ENCODE assay signal across 13 cellular contexts in genomic region chr1:232579461-232579860, GRCh38. TPM values are rescaled to one million over a fixed set of nuclear protein-coding genes. Genes with fewer than 3 reads are reported as not detected.
DNase-seq lines count a peak whose midpoint lies in the region; ATAC-seq and TF ChIP-seq lines count a peak whose summit lies in the region.
"Had no signal": no experiment of that assay in that cellular context is flagged by ENCODE, and none has a peak within 500 bp of the region (broad histone marks: within the 10 kb centered on the region; RNA-seq: fewer than 3 reads in every experiment).

No MANE protein-coding gene starts in this region.

- no peaks in the 10 kb centered on the region for H3K4me1 ChIP-seq in ACC112 (ENCODE audit: control insufficient read depth, insufficient read depth, low read length, unreplicated experiment)
- peaks cover 21 to 27% of the 10 kb centered on the region in 2 donors for H3K4me1 ChIP-seq in naive thymus-derived CD4-positive, alpha-beta T cell (ENCODE audit: control insufficient read depth in 2 of 2, insufficient read depth in 2 of 2, low read length in 2 of 2)

- no peaks in the 10 kb centered on the region for H3K36me3 Mint-ChIP-seq in CD4-positive, alpha-beta T cell (ENCODE audit: low read depth)
- no peaks in the 10 kb centered on the region for H3K36me3 Mint-ChIP-seq in activated CD4-positive, alpha-beta memory T cell treated with anti-CD3 and anti-CD28 coated beads for 36 hours
- H3K36me3 Mint-ChIP-seq in naive thymus-derived CD4-positive, alpha-beta T cell, result peaks cover 0 to 23% (median 0%) of the 10 kb centered on the region in 5 donors

- H2AFZ ChIP-seq in ACC112 (ENCODE audit: low read length, unreplicated experiment), result peak overlapping the region; percentile 3

- no peak overlapping the region for H3K27ac ChIP-seq in ACC112 (ENCODE audit: low read depth, low read length)
- H3K27ac ChIP-seq in CD4-positive, alpha-beta T cell (ENCODE audit: low read depth, low read length), result no peak overlapping the region
- H3K27ac ChIP-seq in naive thymus-derived CD4-positive, alpha-beta T cell (ENCODE audit: low read depth, low read length), result no peak overlapping the region

- CTCF ChIA-PET in CD4-positive, alpha-beta T cell (lab: Charles Lee), result interaction anchor here (1.6 kb wide), 1 partner anchor 10 kb away, joined by 4 read pairs; no protein-coding TSS in a partner anchor
- CTCF ChIA-PET in activated CD4-positive, alpha-beta memory T cell treated with anti-CD3 and anti-CD28 coated beads for 36 hours (lab: Charles Lee), result interaction anchor here (0.8 kb wide), 1 partner anchor 58 kb away, joined by 3 read pairs; no protein-coding TSS in a partner anchor
- CTCF ChIA-PET in naive thymus-derived CD4-positive, alpha-beta T cell (lab: Charles Lee), result interaction anchor here (1.1 to 1.2 kb wide), 2 partner anchors 48 to 184 kb away, joined by 3 read pairs; no protein-coding TSS in a partner anchor

- H3K9me3 Mint-ChIP-seq in CD4-positive, alpha-beta T cell, result no peaks in the 10 kb centered on the region
- H3K9me3 Mint-ChIP-seq in activated CD4-positive, alpha-beta memory T cell treated with anti-CD3 and anti-CD28 coated beads for 36 hours, result no peaks in the 10 kb centered on the region
- H3K9me3 Mint-ChIP-seq in naive thymus-derived CD4-positive, alpha-beta T cell, result peaks cover 0 to 11% (median 0%) of the 10 kb centered on the region in 11 donors

- H3K27me3 Mint-ChIP-seq in CD4-positive, alpha-beta T cell, result no peaks in the 10 kb centered on the region
- no peaks in the 10 kb centered on the region for H3K27me3 Mint-ChIP-seq in activated CD4-positive, alpha-beta memory T cell treated with anti-CD3 and anti-CD28 coated beads for 36 hours
- H3K27me3 Mint-ChIP-seq in naive thymus-derived CD4-positive, alpha-beta T cell, result peaks cover 0 to 5% (median 2%) of the 10 kb centered on the region in 5 donors

- POLR2A ChIA-PET in CD4-positive, alpha-beta T cell (lab: Charles Lee), result interaction anchor here (0.9 to 1.1 kb wide), 3 partner anchors 11 to 16 kb away, joined by 3 to 5 read pairs (median 4); no protein-coding TSS in a partner anchor
- POLR2A ChIA-PET in activated CD4-positive, alpha-beta memory T cell treated with anti-CD3 and anti-CD28 coated beads for 36 hours (lab: Charles Lee), result interaction anchor here (0.6 kb wide), 1 partner anchor 15 kb away, joined by 3 read pairs; no protein-coding TSS in a partner anchor
- POLR2A ChIA-PET in naive thymus-derived CD4-positive, alpha-beta T cell (lab: Charles Lee), result interaction anchor here (0.7 kb wide), 1 partner anchor 207 kb away, joined by 3 read pairs; no protein-coding TSS in a partner anchor

- H3K27ac Mint-ChIP-seq in CD4-positive, alpha-beta T cell, result peak overlapping the region; percentile 84
- peak overlapping the region; percentile 69 for H3K27ac Mint-ChIP-seq in activated CD4-positive, alpha-beta memory T cell treated with anti-CD3 and anti-CD28 coated beads for 36 hours
- H3K27ac Mint-ChIP-seq in naive thymus-derived CD4-positive, alpha-beta T cell, result peak overlapping the region in 5 of 9 donors; percentile 33 to 90 (median 59)

- intact Hi-C loops in CD4-positive, alpha-beta T cell (cut with DNase I, micrococcal nuclease), result no loop called here
- intact Hi-C loops in activated CD4-positive, alpha-beta memory T cell treated with anti-CD3 and anti-CD28 coated beads for 36 hours (cut with micrococcal nuclease), result no loop called here
- intact Hi-C loops in naive thymus-derived CD4-positive, alpha-beta T cell (cut with micrococcal nuclease), result loop anchor here in 1 of 2 donors (1.0 kb wide), 1 partner anchor 18 kb away; no protein-coding TSS in a partner anchor

- H3K9me3 ChIP-seq in CD4-positive, alpha-beta T cell (ENCODE audit: control insufficient read depth, low read length), result no peaks in the 10 kb centered on the region
- no peaks in the 10 kb centered on the region for H3K9me3 ChIP-seq in naive thymus-derived CD4-positive, alpha-beta T cell (ENCODE audit: control insufficient read depth in 2 of 3, low read length in 3 of 3)

- peak overlapping the region; percentile 74 for H3K4me3 Mint-ChIP-seq in CD4-positive, alpha-beta T cell
- peak overlapping the region; percentile 42 for H3K4me3 Mint-ChIP-seq in activated CD4-positive, alpha-beta memory T cell treated with anti-CD3 and anti-CD28 coated beads for 36 hours
- H3K4me3 Mint-ChIP-seq in naive thymus-derived CD4-positive, alpha-beta T cell, result peak overlapping the region in 7 of 10 donors; percentile 47 to 79 (median 62)

- no peaks in the 10 kb centered on the region for H3K79me2 ChIP-seq in ACC112 (ENCODE audit: control insufficient read depth, insufficient read depth, low read length, unreplicated experiment)

- H3K4me3 ChIP-seq in ACC112 (ENCODE audit: low read depth, low read length), result no peak overlapping the region
- H3K4me3 ChIP-seq in naive thymus-derived CD4-positive, alpha-beta T cell (ENCODE audit: low read length), result no peak overlapping the region

- DNase-seq in CD4-positive, alpha-beta T cell, result no peak
- DNase-seq in activated CD4-positive, alpha-beta memory T cell treated with anti-CD3 and anti-CD28 coated beads for 36 hours, result no peak
- DNase-seq in naive thymus-derived CD4-positive, alpha-beta T cell, result no peak
- DNase-seq in NCI-H2081 (lab: John Stamatoyannopoulos, UW), result no peak
- DNase-seq in RKO (ENCODE audit: low spot score), result no peak
- no peak for DNase-seq in DMS53 treated with DMSO at 0.1 percent for 48 hours (lab: John Stamatoyannopoulos, UW; ENCODE audit: unreplicated experiment)
- DNase-seq: activated effector memory CD4-positive, alpha-beta T cell treated with anti-CD3 and anti-CD28 coated beads, Interleukin-2, amount 50 U/mL, for 16 hours; NCI-H748 treated with DMSO at 0.1 percent for 48 hours; SHP77 treated with DMSO at 0.1 percent for 48 hours; substantia nigra had no signal

- no peak for ATAC-seq in CD4-positive, alpha-beta T cell (ENCODE audit: poor library complexity)
- no peak for ATAC-seq in naive thymus-derived CD4-positive, alpha-beta T cell
- ATAC-seq in GM19463 (IDR thresholded peaks at IDR 0.05; ENCODE audit: unreplicated experiment), result no peak
- ATAC-seq: HCT116 had no signal

- no peak for TF ChIP-seq CTCF in CD4-positive, alpha-beta T cell (IDR thresholded peaks at IDR 0.05)

- no peaks in the 10 kb centered on the region for H3K27me3 ChIP-seq in ACC112 (ENCODE audit: insufficient read depth, low read length)
- no peaks in the 10 kb centered on the region for H3K27me3 ChIP-seq in CD4-positive, alpha-beta T cell (ENCODE audit: control insufficient read depth, insufficient read depth, low read length)
- H3K27me3 ChIP-seq in naive thymus-derived CD4-positive, alpha-beta T cell (ENCODE audit: control insufficient read depth in 2 of 2, insufficient read depth in 2 of 2, low read length in 2 of 2), result no peaks in the 10 kb centered on the region

- peaks cover 58% of the 10 kb centered on the region for H3K4me1 Mint-ChIP-seq in CD4-positive, alpha-beta T cell (ENCODE audit: low read depth)
- H3K4me1 Mint-ChIP-seq in activated CD4-positive, alpha-beta memory T cell treated with anti-CD3 and anti-CD28 coated beads for 36 hours (ENCODE audit: low read depth), result peaks cover 53% of the 10 kb centered on the region
- H3K4me1 Mint-ChIP-seq in naive thymus-derived CD4-positive, alpha-beta T cell, result peaks cover 19 to 54% (median 29%) of the 10 kb centered on the region in 7 donors

- no peaks in the 10 kb centered on the region for H3K36me3 ChIP-seq in ACC112 (ENCODE audit: insufficient read depth, low read length)
- no peaks in the 10 kb centered on the region for H3K36me3 ChIP-seq in naive thymus-derived CD4-positive, alpha-beta T cell (ENCODE audit: control insufficient read depth in 2 of 3, insufficient read depth in 3 of 3, low read length in 3 of 3)

RNA-seq across cellular contexts. Expression of gene SIPA1L2, which starts 50.5 kb away (rescaled TPM):
- 1 to 10 TPM; 1.8 to 1.9 TPM for total RNA-seq in CD4-positive, alpha-beta T cell
- total RNA-seq in activated CD4-positive, alpha-beta memory T cell treated with anti-CD3 and anti-CD28 coated beads for 36 hours, result 1 to 10 TPM; 6.1 to 6.2 TPM
- 1 to 10 TPM in 1 of 5 experiments, under 1 TPM in 4; 0.27 to 4.9 (median 0.69) TPM for total RNA-seq in naive thymus-derived CD4-positive, alpha-beta T cell
- under 1 TPM in 1 of 2 donors, not detected in 1; 0.08 TPM for polyA plus RNA-seq in naive thymus-derived CD4-positive, alpha-beta T cell
